ENCODE assay signal across 8 cellular contexts in genomic region chr1:2003564-2004131, GRCh38. TPM values are rescaled to one million over a fixed set of nuclear protein-coding genes. Genes with fewer than 3 reads are reported as not detected.
DNase-seq lines count a peak whose midpoint lies in the region; ATAC-seq and TF ChIP-seq lines count a peak whose summit lies in the region.
"Had no signal": no experiment of that assay in that cellular context is flagged by ENCODE, and none has a peak within 500 bp of the region (broad histone marks: within the 10 kb centered on the region; RNA-seq: fewer than 3 reads in every experiment).

TSS of gene CFAP74 (minus strand) at chr1:2003786. CDS start at chr1:1990956, 12,830 bp downstream.

- DNase-seq in GM23248 (peak; percentile 38), NCI-H2227 treated with DMSO at 0.1 percent for 48 hours (lab: John Stamatoyannopoulos, UW) (peak; percentile 36), fibroblast of the aortic adventitia (ENCODE audit: low read depth) (peak; percentile 10), osteoblast (ENCODE audit: insufficient read length, low spot score, missing footprints) (peak; percentile 95), GM13976 (ENCODE audit: low spot score) (no peak), SKM-1 treated with dmso at 0.1 percent for 144 hours (lab: John Stamatoyannopoulos, UW; ENCODE audit: unreplicated experiment) (no peak)

- H3K27me3 ChIP-seq in GM23248 (replicated peaks; ENCODE audit: insufficient read depth) (peaks cover 29% of the 10 kb centered on the region), osteoblast (ENCODE audit: insufficient read depth, low read length) (peaks cover 26% of the 10 kb centered on the region)

- no peaks in the 10 kb centered on the region for H4K20me1 ChIP-seq in GM23248 (ENCODE audit: insufficient read depth)
- no peaks in the 10 kb centered on the region for H4K20me1 ChIP-seq in osteoblast (ENCODE audit: insufficient read depth, low read length)

- H3K79me2 ChIP-seq in GM23248 (ENCODE audit: insufficient read depth) (no peaks in the 10 kb centered on the region), osteoblast (ENCODE audit: insufficient read depth, low read length) (no peaks in the 10 kb centered on the region)

- ATAC-seq in HG03354 (IDR thresholded peaks at IDR 0.05; ENCODE audit: poor library complexity, severe bottlenecking, unreplicated experiment) = no peak

- H3K27ac ChIP-seq in GM23248 (no peak within 1 kb of the TSS), osteoblast (ENCODE audit: low read depth, low read length) (no peak within 1 kb of the TSS)
- H3K27ac ChIP-seq: SJSA1 had no signal

- H3K9me2 ChIP-seq in GM23248 (ENCODE audit: insufficient read depth) = no peaks in the 10 kb centered on the region

- H3K36me3 ChIP-seq in GM23248 (ENCODE audit: low read depth) = no peaks in the 10 kb centered on the region
- no peaks in the 10 kb centered on the region for H3K36me3 ChIP-seq in osteoblast (ENCODE audit: insufficient read depth, low read length)
- H3K36me3 ChIP-seq: SJSA1 had no signal

- H3K4me2 ChIP-seq in GM23248 (ENCODE audit: unreplicated experiment) = no peak within 1 kb of the TSS
- peak within 1 kb of the TSS; percentile 32 for H3K4me2 ChIP-seq in osteoblast (ENCODE audit: insufficient read depth, low read length)

- no peak for TF ChIP-seq CTCF in fibroblast of the aortic adventitia (IDR thresholded peaks at IDR 0.05; ENCODE audit: insufficient read depth, low read length)
- TF ChIP-seq CTCF in osteoblast (IDR thresholded peaks at IDR 0.05; ENCODE audit: extremely low read depth, low read depth, low read length) = no peak
- TF ChIP-seq CTCF in GM13976 (IDR thresholded peaks at IDR 0.05; ENCODE audit: borderline replicate concordance, control extremely low read depth, extremely low read depth, insufficient read depth, missing control alignments) = no peak

- H3K4me1 ChIP-seq in GM23248 (ENCODE audit: insufficient read depth) = no peaks in the 10 kb centered on the region
- H3K4me1 ChIP-seq in osteoblast (ENCODE audit: insufficient read depth, low read length) = no peaks in the 10 kb centered on the region
- H3K4me1 ChIP-seq: SJSA1 had no signal

- no peaks in the 10 kb centered on the region for H3F3A ChIP-seq in GM23248 (ENCODE audit: insufficient read depth)

- H3K9ac ChIP-seq in GM23248 = no peak within 1 kb of the TSS

- H2AFZ ChIP-seq in GM23248 (no peak within 1 kb of the TSS), osteoblast (ENCODE audit: low read length) (no peak within 1 kb of the TSS)

- 16 to 17% methylated on average over 35 to 40 of the region's 48 CpGs for WGBS in GM23248 (ENCODE audit: low coverage in 1 of 2, low lambda C conversion rate in 2 of 2, missing lambda C conversion rate in 2 of 2), 2 experiments

- H3K4me3 ChIP-seq in GM23248 (no peak within 1 kb of the TSS), fibroblast of the aortic adventitia (ENCODE audit: low read depth, low read length) (no peak within 1 kb of the TSS), osteoblast (ENCODE audit: insufficient read depth, low read length) (no peak within 1 kb of the TSS)
- H3K4me3 ChIP-seq: SJSA1 had no signal

- in situ Hi-C loops in GM23248 (cut with MboI) = no loop called here
- in situ Hi-C loops in GM13976 (cut with MboI; ENCODE audit: low sequenced_read_pairs, unreplicated experiment) = no loop called here

- H3K9me3 ChIP-seq in GM23248 (ENCODE audit: low read depth) (no peaks in the 10 kb centered on the region), osteoblast (ENCODE audit: low read depth, low read length) (no peaks in the 10 kb centered on the region)

RNA-seq across cellular contexts. Expression of gene CFAP74, which starts in this region (rescaled TPM):
- not detected in 2 replicates for total RNA-seq in GM23248 (2014; rRNA removed; shearing (Covaris generic))
- not detected in 2 replicates for polyA plus RNA-seq in GM23248 (2016; fragmentation: Nextera tagmentation; extraction: Ambion mirVana)
- total RNA-seq in fibroblast of the aortic adventitia (ENCODE audit: low replicate concordance) = not detected in 2 replicates
- not detected in 2 replicates for total RNA-seq in osteoblast
- total RNA-seq: SJSA1 had no signal

Comparison
In these comparisons a context has a peak if more than half of its experiments do, and no peak if none do; other contexts are left out.
1. Peak in DNase-seq in GM23248; RNA of the gene not detected or under 1 TPM.
2. Peak in DNase-seq in fibroblast of the aortic adventitia; RNA of the gene not detected or under 1 TPM.
3. Peak in DNase-seq and H3K4me2 ChIP-seq in osteoblast; RNA of the gene not detected or under 1 TPM.